Comparison of ENCODE assay signal across 11 cellular contexts in genomic region chr1:108829498-108829916, GRCh38. TPM values are rescaled to one million over a fixed set of nuclear protein-coding genes. Genes with fewer than 3 reads are reported as not detected.
DNase-seq lines count a peak whose midpoint lies in the region; ATAC-seq and TF ChIP-seq lines count a peak whose summit lies in the region.
"Had no signal": no experiment of that assay in that cellular context is flagged by ENCODE, and none has a peak within 500 bp of the region (broad histone marks: within the 10 kb centered on the region; RNA-seq: fewer than 3 reads in every experiment).

No MANE protein-coding gene starts in this region.

- TF ChIP-seq CTCF in HFF-Myc (IDR thresholded peaks at IDR 0.05; ENCODE audit: low read depth, low read length, missing control alignments) (no peak), RWPE2 (IDR thresholded peaks at IDR 0.05; ENCODE audit: poor library complexity, severe bottlenecking) (no peak)

- H3K27ac ChIP-seq in RWPE2 (ENCODE audit: poor library complexity, severe bottlenecking), result peak overlapping the region; percentile 95
- H3K27ac ChIP-seq in CD8-positive, alpha-beta memory T cell (ENCODE audit: low read depth, low read length), result no peak overlapping the region

- peaks cover 0 to 3% of the 10 kb centered on the region in 2 donors for H3K27me3 Mint-ChIP-seq in CD8-positive, alpha-beta memory T cell

- POLR2A ChIA-PET in CD8-positive, alpha-beta memory T cell (lab: Charles Lee), result no interaction called here

- no peak overlapping the region for H3K4me3 Mint-ChIP-seq in CD8-positive, alpha-beta memory T cell

- DNase-seq in HFF-Myc (ENCODE audit: extremely low read depth, low read depth) (peak; percentile 55), RWPE2 (ENCODE audit: low spot score) (no peak), foreskin melanocyte (peak; percentile 14), NCI-H345 (lab: John Stamatoyannopoulos, UW) (no peak)
- no peak for DNase-seq in CD8-positive, alpha-beta memory T cell
- DNase-seq: activated gamma-delta T cell treated with Interleukin-2 at 50 U/mL for 16 hours, DND-41, NCI-H69 had no signal

- H3K36me3 ChIP-seq in RWPE2 (ENCODE audit: low read depth) (no peaks in the 10 kb centered on the region), skeletal muscle satellite cell (ENCODE audit: insufficient read depth, low read length) (no peaks in the 10 kb centered on the region)
- H3K36me3 ChIP-seq in CD8-positive, alpha-beta memory T cell (ENCODE audit: insufficient read depth, low read length), result no peaks in the 10 kb centered on the region

- ATAC-seq in RWPE2 (ENCODE audit: low read depth), result no peak
- ATAC-seq in GM21390 (IDR thresholded peaks at IDR 0.05; ENCODE audit: unreplicated experiment), result no peak
- ATAC-seq in HG03469 (IDR thresholded peaks at IDR 0.05; ENCODE audit: unreplicated experiment), result no peak

- H3K36me3 Mint-ChIP-seq in CD8-positive, alpha-beta memory T cell, result no peaks in the 10 kb centered on the region

- peak overlapping the region; percentile 71 for H3K9ac ChIP-seq in skeletal muscle satellite cell (ENCODE audit: low read depth, low read length)

- H3K4me3 ChIP-seq in HFF-Myc (replicated peaks; ENCODE audit: low read depth, low read length) (peak overlapping the region; percentile 34), RWPE2 (ENCODE audit: severe bottlenecking) (no peak overlapping the region), skeletal muscle satellite cell (ENCODE audit: low read length) (peak overlapping the region; percentile 50)
- H3K4me3 ChIP-seq in CD8-positive, alpha-beta memory T cell (ENCODE audit: low read length), result no peak overlapping the region

- H3K4me1 Mint-ChIP-seq in CD8-positive, alpha-beta memory T cell, result peaks cover 0 to 5% (median 4%) of the 10 kb centered on the region in 3 donors

- no peaks in the 10 kb centered on the region for H3K27me3 ChIP-seq in RWPE2 (ENCODE audit: insufficient read depth, poor library complexity, severe bottlenecking)
- no peaks in the 10 kb centered on the region for H3K27me3 ChIP-seq in skeletal muscle satellite cell (ENCODE audit: control insufficient read depth, insufficient read depth, low read length)
- no peaks in the 10 kb centered on the region for H3K27me3 ChIP-seq in CD8-positive, alpha-beta memory T cell (ENCODE audit: insufficient read depth, low read length, poor library complexity, severe bottlenecking)

- H3K4me1 ChIP-seq in RWPE2 (ENCODE audit: insufficient read depth, poor library complexity, severe bottlenecking) (peaks cover 39% of the 10 kb centered on the region), skeletal muscle satellite cell (ENCODE audit: control insufficient read depth, insufficient read depth, low read length) (peaks cover 44% of the 10 kb centered on the region)
- no peaks in the 10 kb centered on the region for H3K4me1 ChIP-seq in CD8-positive, alpha-beta memory T cell (ENCODE audit: insufficient read depth, low read length)

- CTCF ChIA-PET in CD8-positive, alpha-beta memory T cell (lab: Charles Lee), result interaction anchor here (1.2 to 8.2 kb wide), 8 partner anchors 10 to 282 kb away, joined by 3 to 79 read pairs (median 11); partner anchors contain the start of gene PRPF38B

- peak overlapping the region; percentile 75 for H3K4me2 ChIP-seq in skeletal muscle satellite cell (ENCODE audit: low read length)

- H3K9me3 Mint-ChIP-seq in CD8-positive, alpha-beta memory T cell, result no peaks in the 10 kb centered on the region

- H3K9me3 ChIP-seq in RWPE2 (ENCODE audit: severe bottlenecking) (no peaks in the 10 kb centered on the region), skeletal muscle satellite cell (replicated peaks; ENCODE audit: low read length) (no peaks in the 10 kb centered on the region)
- H3K9me3 ChIP-seq in CD8-positive, alpha-beta memory T cell (ENCODE audit: low read length), result no peaks in the 10 kb centered on the region

- no peak overlapping the region for H3K27ac Mint-ChIP-seq in CD8-positive, alpha-beta memory T cell

RNA-seq across cellular contexts. Expression of gene AKNAD1, which starts 27.4 kb away (rescaled TPM):
- total RNA-seq in skeletal muscle satellite cell (2012; rRNA removed), result not detected in 2 replicates
- not detected for total RNA-seq in CD8-positive, alpha-beta memory T cell
- not detected for polyA plus RNA-seq in CD8-positive, alpha-beta memory T cell

RNA-seq across cellular contexts. Expression of gene GPSM2, which starts 47.3 kb away (rescaled TPM):
- total RNA-seq in skeletal muscle satellite cell (2012; rRNA removed), result 27.6 and 30.4 TPM in 2 replicates
- 1 to 10 TPM; 6.0 to 7.5 TPM for total RNA-seq in CD8-positive, alpha-beta memory T cell
- 2.0 TPM for polyA plus RNA-seq in CD8-positive, alpha-beta memory T cell

Comparison
In these comparisons a context has a peak if more than half of its experiments do, and no peak if none do; other contexts are left out.
1. DNase-seq: peak in HFF-Myc (single experiment) and foreskin melanocyte (single experiment); none in RWPE2 (single experiment), NCI-H345 (single experiment) and CD8-positive, alpha-beta memory T cell (0 of 5).
2. H3K4me3 ChIP-seq: peak in HFF-Myc (single experiment) and skeletal muscle satellite cell (single experiment); none in RWPE2 (single experiment) and CD8-positive, alpha-beta memory T cell (single experiment).